ENCODE assay signal across 16 cellular contexts in the genomic region with DNA sequence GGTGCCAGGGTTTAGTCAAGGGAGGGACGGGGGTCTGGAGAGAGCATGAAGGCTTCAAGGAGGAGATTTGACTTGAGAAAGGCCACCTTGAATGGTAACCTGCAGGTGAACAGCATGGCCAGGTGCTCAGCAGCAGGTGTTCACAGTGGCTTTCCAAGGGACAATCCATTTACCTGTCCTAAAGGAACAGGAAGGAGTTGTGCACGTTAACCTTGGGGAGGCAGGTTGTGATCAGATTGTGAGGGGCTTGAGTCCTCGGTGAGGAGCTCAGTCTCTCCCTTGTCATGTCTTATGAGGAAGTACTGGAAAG.
"Had no signal": no experiment of that assay in that cellular context is flagged by ENCODE, and none has a peak within 500 bp of the region (broad histone marks: within the 10 kb centered on the region; RNA-seq: fewer than 3 reads in every experiment).

No MANE protein-coding gene starts in this region.

- DNase-seq: activated CD4-positive, alpha-beta T cell treated with anti-CD3 and anti-CD28 coated beads for 36 hours; activated CD8-positive, alpha-beta T cell treated with anti-CD3 and anti-CD28 coated beads for 36 hours; activated effector memory CD4-positive, alpha-beta T cell treated with Interleukin-2 at 50 U/mL for 16 hours; activated naive CD4-positive, alpha-beta T cell treated with anti-CD3 and anti-CD28 coated beads, Interleukin-2, amount 50 U/mL, for 16 hours; activated T-cell treated with anti-CD3 and anti-CD28 coated beads, Interleukin-2, amount 50 U/mL, for 4 hours; erythroblast; natural killer cell; occipital lobe; stimulated activated CD4-positive, alpha-beta T cell treated with anti-CD3 and anti-CD28 coated beads, Interleukin-15, amount 100 ng/mL, for 24 hours; stimulated activated CD4-positive, alpha-beta T cell treated with anti-CD3 and anti-CD28 coated beads, Interleukin-4, amount 100 ng/mL, for 24 hours; stimulated activated naive CD4-positive, alpha-beta T cell treated with Interleukin-2 at 50 U/mL for 16 hours; upper lobe of right lung had no signal

- H3K9me3 Mint-ChIP-seq: activated CD8-positive, alpha-beta T cell treated with anti-CD3 and anti-CD28 coated beads for 36 hours; activated T-cell treated with anti-CD3 and anti-CD28 coated beads, Interleukin-2, amount 50 U/mL, for 4 hours; memory B cell; natural killer cell had no signal

- H3K9me3 ChIP-seq: upper lobe of right lung had no signal

- H3K36me3 Mint-ChIP-seq: memory B cell, natural killer cell had no signal

- H3K27ac ChIP-seq: upper lobe of right lung, VCaP had no signal

- H3K36me3 ChIP-seq: upper lobe of right lung had no signal

- ATAC-seq: activated CD4-positive, alpha-beta T cell treated with anti-CD3 and anti-CD28 coated beads for 36 hours; activated CD8-positive, alpha-beta T cell treated with anti-CD3 and anti-CD28 coated beads for 36 hours; activated T-cell treated with anti-CD3 and anti-CD28 coated beads, Interleukin-2, amount 50 U/mL, for 4 hours; left lobe of liver; natural killer cell; upper lobe of right lung had no signal

- H3K27ac Mint-ChIP-seq: activated CD4-positive, alpha-beta T cell treated with anti-CD3 and anti-CD28 coated beads for 36 hours; activated CD8-positive, alpha-beta T cell treated with anti-CD3 and anti-CD28 coated beads for 36 hours; memory B cell; natural killer cell had no signal

- H3K4me3 ChIP-seq: skin epidermis, upper lobe of right lung had no signal

- H3K4me3 Mint-ChIP-seq: activated CD4-positive, alpha-beta T cell treated with anti-CD3 and anti-CD28 coated beads for 36 hours; activated CD8-positive, alpha-beta T cell treated with anti-CD3 and anti-CD28 coated beads for 36 hours; activated T-cell treated with anti-CD3 and anti-CD28 coated beads, Interleukin-2, amount 50 U/mL, for 4 hours; memory B cell; natural killer cell had no signal

- H3K4me1 Mint-ChIP-seq: natural killer cell had no signal
